ENCODE assay signal across 29 cellular contexts in genomic region chr12:70608184-70608583, GRCh38. TPM values are rescaled to one million over a fixed set of nuclear protein-coding genes. Genes with fewer than 3 reads are reported as not detected.
DNase-seq lines count a peak whose midpoint lies in the region; ATAC-seq, FAIRE-seq and TF ChIP-seq lines count a peak whose summit lies in the region.
"Had no signal": no experiment of that assay in that cellular context is flagged by ENCODE, and none has a peak within 500 bp of the region (broad histone marks: within the 10 kb centered on the region; RNA-seq: fewer than 3 reads in every experiment).

No MANE protein-coding gene starts in this region.

- H3K9me3 ChIP-seq in astrocyte (ENCODE audit: insufficient read depth, low read depth, low read length) (no peaks in the 10 kb centered on the region), HepG2 (ENCODE audit: low read length) (no peaks in the 10 kb centered on the region), gastrocnemius medialis (no peaks in the 10 kb centered on the region)
- H3K9me3 ChIP-seq: uterus had no signal

- H3K4me1 Mint-ChIP-seq in Calu3 (ENCODE audit: low read depth, unreplicated experiment) (peaks cover 40% of the 10 kb centered on the region), astrocyte (ENCODE audit: low read depth, unreplicated experiment) (peaks cover 4% of the 10 kb centered on the region)
- H3K4me1 Mint-ChIP-seq: activated T-helper 17 cell treated with anti-CD3 and anti-CD28 coated beads, Interleukin-2, amount 50 U/mL, for 72 hours had no signal

- no peak for TF ChIP-seq CTCF in Calu3 (IDR thresholded peaks at IDR 0.05; ENCODE audit: unreplicated experiment)
- no peak for TF ChIP-seq CTCF in astrocyte (IDR thresholded peaks at IDR 0.05; ENCODE audit: insufficient read depth, low read depth, low read length)
- no peak for TF ChIP-seq CTCF in HepG2 (CRISPR knock-in tag; IDR thresholded peaks at IDR 0.05)
- TF ChIP-seq CTCF in gastrocnemius medialis (IDR thresholded peaks at IDR 0.05 in 4 of 5, conservative IDR thresholded peaks at IDR 0.05 in 1 of 5) = no peak

- H3K27me3 Mint-ChIP-seq in Calu3 (ENCODE audit: unreplicated experiment) (no peaks in the 10 kb centered on the region), astrocyte (ENCODE audit: low read depth, unreplicated experiment) (peaks cover 34% of the 10 kb centered on the region)

- no peak for TF ChIP-seq RAD21 in HepG2 (CRISPR knock-in tag; IDR thresholded peaks at IDR 0.05)

- BruUV-seq in Calu3 (replicated peaks; lab: Mats Ljungman, UMichigan) = no TSS peak
- no TSS peak for BruUV-seq in HepG2 (replicated peaks; lab: Mats Ljungman, UMichigan)

- no peak for TF ChIP-seq POLR2A in HepG2 (IDR thresholded peaks at IDR 0.05; ENCODE audit: insufficient read depth in 1 of 2, low read depth in 2 of 2, low read length in 2 of 2)
- no peak for TF ChIP-seq POLR2A in gastrocnemius medialis (IDR thresholded peaks at IDR 0.05)

- H3K4me3 ChIP-seq in astrocyte (ENCODE audit: insufficient read depth, low read depth, low read length) (no peak overlapping the region), HepG2 (replicated peaks in 1 of 3; ENCODE audit: insufficient read depth in 1 of 3, low read depth in 2 of 3, low read length in 3 of 3) (no peak overlapping the region), gastrocnemius medialis (peak overlapping the region; percentile 50 to 59 (median 54))
- H3K4me3 ChIP-seq: cardiac muscle cell, GM12878 had no signal

- in situ Hi-C loops in HepG2 (cut with HindIII; ENCODE audit: extremely low pct_ligation_motif_present, low pct_unique_long_range_greater_than_20kb) = no loop called here
- in situ Hi-C loops in gastrocnemius medialis (cut with MboI; ENCODE audit: low sequenced_read_pairs in 4 of 4) = no loop called here

- no peak for TF ChIP-seq EP300 in HepG2 (IDR thresholded peaks at IDR 0.05; ENCODE audit: low read depth in 2 of 2, low read length in 2 of 2)
- TF ChIP-seq EP300 in HepG2 (CRISPR knock-in tag; IDR thresholded peaks at IDR 0.05; ENCODE audit: borderline replicate concordance) = no peak

- POLR2A ChIA-PET in HepG2 (lab: Yijun Ruan, JAX) = no interaction called here

- peak overlapping the region; percentile 62 for H3K4me3 Mint-ChIP-seq in Calu3 (ENCODE audit: low read depth, unreplicated experiment)
- H3K4me3 Mint-ChIP-seq in astrocyte (ENCODE audit: unreplicated experiment) = no peak overlapping the region
- H3K4me3 Mint-ChIP-seq: activated CD4-positive, alpha-beta memory T cell treated with anti-CD3 and anti-CD28 coated beads, Interleukin-2, amount 10 ng/mL, durations not matched to agents 7 days and 5 days; activated naive CD4-positive, alpha-beta T cell treated with anti-CD3 and anti-CD28 coated beads, Interleukin-2, amount 50 U/mL, for 24 hours; activated T-helper 17 cell treated with anti-CD3 and anti-CD28 coated beads, Interleukin-2, amount 50 U/mL, for 72 hours; dendritic cell treated with granulocyte-macrophage colony-stimulating factor and Interleukin-4, amounts not matched to agents 40 ng/mL and 50 ng/mL, for 4 days; memory B cell; T-helper 17 cell had no signal

- H3K27ac ChIP-seq in astrocyte (ENCODE audit: low read depth, low read length) (no peak overlapping the region), HepG2 (ENCODE audit: extremely low read length, insufficient read depth, low read length) (no peak overlapping the region), gastrocnemius medialis (peak overlapping the region in 3 of 4 donors; percentile 63 to 72 (median 70))
- H3K27ac ChIP-seq: cardiac muscle cell, HL-60 had no signal

- no peak overlapping the region for H2AFZ ChIP-seq in astrocyte (ENCODE audit: low read depth, low read length)
- no peak overlapping the region for H2AFZ ChIP-seq in HepG2 (ENCODE audit: low read length)

- no peaks in the 10 kb centered on the region for H3K36me3 ChIP-seq in astrocyte (ENCODE audit: insufficient read depth, low read length)
- no peaks in the 10 kb centered on the region for H3K36me3 ChIP-seq in HepG2 (replicated peaks in 1 of 2; ENCODE audit: control insufficient read depth in 1 of 2, insufficient read depth in 2 of 2, low read length in 2 of 2)
- no peaks in the 10 kb centered on the region for H3K36me3 ChIP-seq in gastrocnemius medialis
- H3K36me3 ChIP-seq: cardiac muscle cell, uterus had no signal

- H3K9me3 Mint-ChIP-seq in Calu3 (ENCODE audit: low read depth, unreplicated experiment) (no peaks in the 10 kb centered on the region), astrocyte (ENCODE audit: unreplicated experiment) (no peaks in the 10 kb centered on the region)
- H3K9me3 Mint-ChIP-seq: activated CD4-positive, alpha-beta memory T cell treated with anti-CD3 and anti-CD28 coated beads, Interleukin-2, amount 10 ng/mL, durations not matched to agents 7 days and 5 days; activated naive CD4-positive, alpha-beta T cell treated with anti-CD3 and anti-CD28 coated beads, Interleukin-2, amount 50 U/mL, for 24 hours; activated T-helper 17 cell treated with anti-CD3 and anti-CD28 coated beads, Interleukin-2, amount 50 U/mL, for 72 hours; dendritic cell treated with granulocyte-macrophage colony-stimulating factor and Interleukin-4, amounts not matched to agents 40 ng/mL and 50 ng/mL, for 4 days had no signal

- H3K9ac ChIP-seq in astrocyte (ENCODE audit: low read length) (no peak overlapping the region), HepG2 (ENCODE audit: insufficient read depth, low read depth, low read length) (no peak overlapping the region)

- CTCF ChIA-PET in Calu3 (lab: Charles Lee) (no interaction called here), HepG2 (lab: Yijun Ruan, JAX; ENCODE audit: low intra/inter-chr PET ratio, low total read pairs) (no interaction called here)

- ATAC-seq in HepG2 = no peak
- no peak for ATAC-seq in gastrocnemius medialis
- no peak for ATAC-seq in HG02678 (IDR thresholded peaks at IDR 0.05; ENCODE audit: unreplicated experiment)
- no peak for ATAC-seq in HG02884 (IDR thresholded peaks at IDR 0.05; ENCODE audit: unreplicated experiment)
- ATAC-seq: activated CD4-positive, CD25-positive, alpha-beta regulatory T cell treated with anti-CD3 and anti-CD28 coated beads, Interleukin-2, amount 50 U/mL, for 24 hours; activated T-helper 17 cell treated with anti-CD3 and anti-CD28 coated beads, Interleukin-2, amount 50 U/mL, for 72 hours; GM12878; SK-N-SH treated with all-trans-retinoic acid at 6 μM for 48 hours; T-helper 17 cell had no signal

- no peaks in the 10 kb centered on the region for H4K20me1 ChIP-seq in astrocyte (ENCODE audit: insufficient read depth, low read length)
- no peaks in the 10 kb centered on the region for H4K20me1 ChIP-seq in HepG2 (ENCODE audit: insufficient read depth, low read length)

- H3K27me3 ChIP-seq in astrocyte (ENCODE audit: insufficient read depth, low read length) (no peaks in the 10 kb centered on the region), HepG2 (ENCODE audit: control insufficient read depth in 1 of 2, insufficient read depth in 2 of 2, low read length in 2 of 2) (peaks cover 5 to 32% of the 10 kb centered on the region in 2 experiments), gastrocnemius medialis (peaks cover 0 to 18% (median 5%) of the 10 kb centered on the region in 3 donors)
- H3K27me3 ChIP-seq: uterus had no signal

- H3K36me3 Mint-ChIP-seq in Calu3 (ENCODE audit: insufficient read depth, unreplicated experiment) (peaks cover 35% of the 10 kb centered on the region), astrocyte (ENCODE audit: low read depth, unreplicated experiment) (no peaks in the 10 kb centered on the region)
- H3K36me3 Mint-ChIP-seq: activated naive CD4-positive, alpha-beta T cell treated with anti-CD3 and anti-CD28 coated beads, Interleukin-2, amount 50 U/mL, for 24 hours had no signal

- DNase-seq in Calu3 (no peak), astrocyte (ENCODE audit: low read depth) (peak; percentile 55), HepG2 (ENCODE audit: low spot score) (no peak), gastrocnemius medialis (no peak), foreskin melanocyte (no peak), HK-2 (ENCODE audit: unreplicated experiment) (no peak)
- DNase-seq: activated CD4-positive, alpha-beta memory T cell treated with anti-CD3 and anti-CD28 coated beads, Interleukin-2, amount 10 ng/mL, durations not matched to agents 7 days and 5 days; activated CD8-positive, alpha-beta memory T cell treated with anti-CD3 and anti-CD28 coated beads, Interleukin-2, amount 50 U/mL, for 48 hours; anterior cingulate cortex; C1 segment of cervical spinal cord; Karpas-422; NCI-H1436 treated with DMSO at 0.1 percent for 48 hours; occipital lobe; stimulated activated CD4-positive, alpha-beta T cell treated with anti-CD3 and anti-CD28 coated beads, Interleukin-12 subunit alpha, Interleukin-12 subunit beta, amount 100 ng/mL, for 4 hours; stimulated activated CD4-positive, alpha-beta T cell treated with anti-CD3 and anti-CD28 coated beads, Interleukin-4, amount 100 ng/mL, for 1 hour; substantia nigra; T-helper 17 cell; uterus had no signal

- H3K27ac Mint-ChIP-seq in Calu3 (ENCODE audit: unreplicated experiment) (no peak overlapping the region), astrocyte (ENCODE audit: unreplicated experiment) (no peak overlapping the region)
- H3K27ac Mint-ChIP-seq: activated CD4-positive, alpha-beta memory T cell treated with anti-CD3 and anti-CD28 coated beads, Interleukin-2, amount 10 ng/mL, durations not matched to agents 7 days and 5 days; activated naive CD4-positive, alpha-beta T cell treated with anti-CD3 and anti-CD28 coated beads, Interleukin-2, amount 50 U/mL, for 24 hours; activated T-helper 17 cell treated with anti-CD3 and anti-CD28 coated beads, Interleukin-2, amount 50 U/mL, for 72 hours; dendritic cell treated with granulocyte-macrophage colony-stimulating factor and Interleukin-4, amounts not matched to agents 40 ng/mL and 50 ng/mL, for 4 days; memory B cell; T-helper 17 cell had no signal

- H3K4me2 ChIP-seq in astrocyte (ENCODE audit: low read length) (peak overlapping the region; percentile 16), HepG2 (ENCODE audit: low read depth, low read length) (no peak overlapping the region)

- WGBS in HepG2 (ENCODE audit: low lambda C conversion rate) = 0% methylated on average over 1 of the region's 1 CpG

- H3K79me2 ChIP-seq in astrocyte (ENCODE audit: insufficient read depth, low read length) (no peaks in the 10 kb centered on the region), HepG2 (ENCODE audit: insufficient read depth, low read length) (no peaks in the 10 kb centered on the region)

- intact Hi-C loops in Calu3 (cut with micrococcal nuclease; ENCODE audit: unreplicated experiment) (loop anchor here (5.0 kb wide), 1 partner anchor 39 kb away; no protein-coding TSS in a partner anchor), HepG2 (cut with micrococcal nuclease; ENCODE audit: unreplicated experiment) (no loop called here), gastrocnemius medialis (cut with DNase I; ENCODE audit: low total_unique reads) (no loop called here)

- FAIRE-seq in astrocyte (lab: Jason Lieb, UNC) (no peak), HepG2 (lab: Jason Lieb, UNC) (no peak)
- FAIRE-seq: GM12878 had no signal

- peaks cover 16% of the 10 kb centered on the region for H3K4me1 ChIP-seq in astrocyte (ENCODE audit: insufficient read depth, low read length)
- no peaks in the 10 kb centered on the region for H3K4me1 ChIP-seq in HepG2 (ENCODE audit: insufficient read depth, low read length)
- H3K4me1 ChIP-seq in gastrocnemius medialis = peaks cover 0 to 3% of the 10 kb centered on the region in 2 donors
- H3K4me1 ChIP-seq: uterus had no signal

RNA-seq across cellular contexts. Expression of gene PTPRB, which starts 29.0 kb away (rescaled TPM):
- total RNA-seq in Calu3 (2022) = 43.2 and 44.5 TPM in 2 replicates
- 2.2 and 2.5 TPM in 2 replicates for total RNA-seq in astrocyte
- 0.02 TPM in 1 of 2 replicates, not detected in the other for total RNA-seq in HepG2 (2016; rRNA removed; fragmentation: Illumina TruSeq; extraction: Trizol)
- total RNA-seq in HepG2 (2016; cell fraction: cytosol; rRNA removed; fragmentation: Illumina TruSeq; extraction: Trizol; ENCODE audit: low read depth) = not detected in 2 replicates
- under 0.01 TPM in 1 of 2 replicates, not detected in the other for total RNA-seq in HepG2 (2016; cell fraction: insoluble cytoplasmic fraction; rRNA removed; fragmentation: Illumina TruSeq; extraction: Trizol)
- total RNA-seq in HepG2 (2016; cell fraction: membrane; rRNA removed; fragmentation: Illumina TruSeq; extraction: Trizol) = not detected in 2 replicates
- total RNA-seq in HepG2 (2016; cell fraction: nucleus; rRNA removed; fragmentation: Illumina TruSeq; extraction: Trizol) = not detected in 2 replicates
- 0.05 and 0.07 TPM in 2 replicates for polyA plus RNA-seq in HepG2 (2011; rRNA removed)
- polyA plus RNA-seq in HepG2 (2011; cell fraction: cytosol; rRNA removed) = 0.03 and 0.04 TPM in 2 replicates
- 0.05 and 0.12 TPM in 2 replicates for polyA plus RNA-seq in HepG2 (2011; cell fraction: nucleus; rRNA removed)
- 0.16 and 0.24 TPM in 2 replicates for polyA plus RNA-seq in HepG2 (2012)
- not detected in 2 replicates for polyA plus RNA-seq in HepG2 (2016; cell fraction: cytosol; fragmentation: Illumina TruSeq; extraction: Trizol; ENCODE audit: low read depth)
- polyA plus RNA-seq in HepG2 (2016; cell fraction: insoluble cytoplasmic fraction; fragmentation: Illumina TruSeq; extraction: Trizol; ENCODE audit: low read depth) = 0.02 TPM in 1 of 2 replicates, not detected in the other
- polyA plus RNA-seq in HepG2 (2016; cell fraction: membrane; fragmentation: Illumina TruSeq; extraction: Trizol; ENCODE audit: low read depth) = not detected in 2 replicates
- not detected in 2 replicates for polyA plus RNA-seq in HepG2 (2016; cell fraction: nucleus; fragmentation: Illumina TruSeq; extraction: Trizol; ENCODE audit: insufficient read depth, low read depth)
- polyA minus RNA-seq in HepG2 (2011; rRNA and poly(A)+ RNA removed; ENCODE audit: low replicate concordance) = 0.24 and 2.9 TPM in 2 replicates
- polyA minus RNA-seq in HepG2 (2011; cell fraction: cytosol; rRNA and poly(A)+ RNA removed) = 0.10 TPM in 1 of 2 replicates, not detected in the other
- 0.39 and 0.75 TPM in 2 replicates for polyA minus RNA-seq in HepG2 (2011; cell fraction: nucleus; rRNA and poly(A)+ RNA removed)
- total RNA-seq in gastrocnemius medialis = 10 to 100 TPM; 11.7 to 22.7 (median 15.9) TPM
- total RNA-seq: activated CD4-positive, alpha-beta memory T cell treated with anti-CD3 and anti-CD28 coated beads, Interleukin-2, amount 10 ng/mL, durations not matched to agents 7 days and 5 days; T-helper 17 cell had no signal

Comparison
In these comparisons a context has a peak if more than half of its experiments do, and no peak if none do; other contexts are left out.
1. H3K27ac ChIP-seq: peak in gastrocnemius medialis (3 of 4); none in astrocyte (single experiment) and HepG2 (single experiment).
2. H3K4me3 ChIP-seq: peak in gastrocnemius medialis (4 of 4); none in astrocyte (single experiment) and HepG2 (0 of 3).